ENCODE assay signal across 8 cellular contexts in genomic region chr15:22978691-22979068, GRCh38. TPM values are rescaled to one million over a fixed set of nuclear protein-coding genes. Genes with fewer than 3 reads are reported as not detected.
A peak's percentile ranks its signal among the peaks of the same experiment; 100 is the strongest.
DNase-seq lines count a peak whose midpoint lies in the region; ATAC-seq lines count a peak whose summit lies in the region.

No MANE protein-coding gene starts in this region.

- H3K9me3 ChIP-seq in iPS-18c (ENCODE audit: control insufficient read depth, insufficient read depth, low read length) = no peaks in the 10 kb centered on the region

- H3K4me3 ChIP-seq in iPS-18c (ENCODE audit: insufficient read depth, low read depth, low read length) = peak overlapping the region; percentile 91

- no peak for DNase-seq in activated CD4-positive, alpha-beta T cell treated with anti-CD3 and anti-CD28 coated beads for 36 hours
- no peak for DNase-seq in activated CD4-positive, alpha-beta T cell treated with anti-CD3 and anti-CD28 coated beads, Interleukin-2, amount 50 U/mL, for 48 hours
- no peak for DNase-seq in activated CD8-positive, alpha-beta T cell treated with anti-CD3 and anti-CD28 coated beads, Interleukin-2, amount 10 ng/mL, durations not matched to agents 7 days and 5 days
- DNase-seq in substantia nigra (lab: John Stamatoyannopoulos, UW) = no peak
- DNase-seq in activated CD4-positive, alpha-beta T cell treated with anti-CD3 and anti-CD28 coated beads for 1 hour = no peak
- DNase-seq in activated CD8-positive, alpha-beta memory T cell treated with anti-CD3 and anti-CD28 coated beads, Interleukin-2, amount 50 U/mL, for 48 hours = no peak

- peak overlapping the region; percentile 84 for H3K4me3 Mint-ChIP-seq in activated CD4-positive, alpha-beta T cell treated with anti-CD3 and anti-CD28 coated beads for 36 hours
- peak overlapping the region; percentile 74 for H3K4me3 Mint-ChIP-seq in activated CD8-positive, alpha-beta T cell treated with anti-CD3 and anti-CD28 coated beads, Interleukin-2, amount 10 ng/mL, durations not matched to agents 7 days and 5 days

- no peak for ATAC-seq in activated CD4-positive, alpha-beta T cell treated with anti-CD3 and anti-CD28 coated beads for 36 hours
- ATAC-seq in activated CD8-positive, alpha-beta T cell treated with anti-CD3 and anti-CD28 coated beads, Interleukin-2, amount 10 ng/mL, durations not matched to agents 7 days and 5 days = no peak
- no peak for ATAC-seq in GM18907 (IDR thresholded peaks at IDR 0.05; ENCODE audit: unreplicated experiment)

- CTCF ChIA-PET in activated CD4-positive, alpha-beta T cell treated with anti-CD3 and anti-CD28 coated beads for 36 hours (lab: Charles Lee) = no interaction called here
- CTCF ChIA-PET in activated CD8-positive, alpha-beta T cell treated with anti-CD3 and anti-CD28 coated beads, Interleukin-2, amount 10 ng/mL, durations not matched to agents 7 days and 5 days (lab: Charles Lee) = no interaction called here

- no peak overlapping the region for H3K27ac Mint-ChIP-seq in activated CD4-positive, alpha-beta T cell treated with anti-CD3 and anti-CD28 coated beads for 36 hours
- no peak overlapping the region for H3K27ac Mint-ChIP-seq in activated CD8-positive, alpha-beta T cell treated with anti-CD3 and anti-CD28 coated beads, Interleukin-2, amount 10 ng/mL, durations not matched to agents 7 days and 5 days

- H3K9me3 Mint-ChIP-seq in activated CD4-positive, alpha-beta T cell treated with anti-CD3 and anti-CD28 coated beads for 36 hours (ENCODE audit: low read depth) = no peaks in the 10 kb centered on the region
- H3K9me3 Mint-ChIP-seq in activated CD8-positive, alpha-beta T cell treated with anti-CD3 and anti-CD28 coated beads, Interleukin-2, amount 10 ng/mL, durations not matched to agents 7 days and 5 days (ENCODE audit: insufficient read depth) = no peaks in the 10 kb centered on the region

- H3K4me1 Mint-ChIP-seq in activated CD4-positive, alpha-beta T cell treated with anti-CD3 and anti-CD28 coated beads for 36 hours = peaks cover 8% of the 10 kb centered on the region
- peaks cover 15% of the 10 kb centered on the region for H3K4me1 Mint-ChIP-seq in activated CD8-positive, alpha-beta T cell treated with anti-CD3 and anti-CD28 coated beads, Interleukin-2, amount 10 ng/mL, durations not matched to agents 7 days and 5 days (ENCODE audit: low read depth)

- peak overlapping the region; percentile 67 for H3K27ac ChIP-seq in substantia nigra (ENCODE audit: low read depth, low read length, poor library complexity, severe bottlenecking)

- POLR2A ChIA-PET in activated CD4-positive, alpha-beta T cell treated with anti-CD3 and anti-CD28 coated beads for 36 hours (lab: Charles Lee) = no interaction called here
- POLR2A ChIA-PET in activated CD8-positive, alpha-beta T cell treated with anti-CD3 and anti-CD28 coated beads, Interleukin-2, amount 10 ng/mL, durations not matched to agents 7 days and 5 days (lab: Charles Lee) = no interaction called here

- peaks cover 9% of the 10 kb centered on the region for H3K27me3 Mint-ChIP-seq in activated CD4-positive, alpha-beta T cell treated with anti-CD3 and anti-CD28 coated beads for 36 hours
- peaks cover 21% of the 10 kb centered on the region for H3K27me3 Mint-ChIP-seq in activated CD8-positive, alpha-beta T cell treated with anti-CD3 and anti-CD28 coated beads, Interleukin-2, amount 10 ng/mL, durations not matched to agents 7 days and 5 days (ENCODE audit: low read depth)

- H3K36me3 Mint-ChIP-seq in activated CD4-positive, alpha-beta T cell treated with anti-CD3 and anti-CD28 coated beads for 36 hours (ENCODE audit: low read depth) = no peaks in the 10 kb centered on the region
- H3K36me3 Mint-ChIP-seq in activated CD8-positive, alpha-beta T cell treated with anti-CD3 and anti-CD28 coated beads, Interleukin-2, amount 10 ng/mL, durations not matched to agents 7 days and 5 days (ENCODE audit: low read depth) = no peaks in the 10 kb centered on the region

- intact Hi-C loops in activated CD4-positive, alpha-beta T cell treated with anti-CD3 and anti-CD28 coated beads for 36 hours (cut with DNase I, micrococcal nuclease) = loop anchor here (1.0 to 10.0 kb wide), 2 partner anchors 61 to 94 kb away; partner anchors contain the start of gene TUBGCP5 (in 1 of the 2)

RNA-seq across cellular contexts. Expression of gene CYFIP1, which starts 1.5 kb away (rescaled TPM):
- 10 to 100 TPM; 31.1 to 32.8 TPM for total RNA-seq in activated CD4-positive, alpha-beta T cell treated with anti-CD3 and anti-CD28 coated beads for 36 hours
- 1 to 10 TPM; 8.8 to 9.3 TPM for total RNA-seq in activated CD8-positive, alpha-beta T cell treated with anti-CD3 and anti-CD28 coated beads, Interleukin-2, amount 10 ng/mL, durations not matched to agents 7 days and 5 days
